39 cellular contexts compared by ENCODE assay signal in genomic region chr17:33941744-33942143, GRCh38.
"Had no signal": no experiment of that assay in that cellular context is flagged by ENCODE, and none has a peak within 500 bp of the region (broad histone marks: within the 10 kb centered on the region; RNA-seq: fewer than 3 reads in every experiment).

No MANE protein-coding gene starts in this region.

- H3K4me3 ChIP-seq: adrenal gland, cardiac muscle cell had no signal

- H3K36me3 ChIP-seq: adrenal gland, cardiac muscle cell had no signal

- H3K4me1 Mint-ChIP-seq: activated B cell treated with CpG ODN at 0.5 μM for 24 hours; activated CD4-positive, alpha-beta T cell treated with anti-CD3 and anti-CD28 coated beads, Interleukin-2, amount 10 ng/mL, durations not matched to agents 24 days and 14 days; activated T-helper 17 cell treated with anti-CD3 and anti-CD28 coated beads, Interleukin-2, amount 50 U/mL, for 72 hours; central memory CD8-positive, alpha-beta T cell had no signal

- H3K27me3 Mint-ChIP-seq: activated B cell treated with CpG ODN at 0.5 μM for 24 hours had no signal

- ATAC-seq: activated CD8-positive, alpha-beta T cell treated with anti-CD3 and anti-CD28 coated beads for 36 hours; activated naive CD4-positive, alpha-beta T cell treated with anti-CD3 and anti-CD28 coated beads, Interleukin-2, amount 50 U/mL, for 72 hours; activated T-cell treated with anti-CD3 and anti-CD28 coated beads, Interleukin-2, amount 50 U/mL, for 4 hours; activated T-cell treated with anti-CD3 and anti-CD28 coated beads, Interleukin-2, amount 50 U/mL, for 72 hours; activated T-helper 17 cell treated with anti-CD3 and anti-CD28 coated beads, Interleukin-2, amount 50 U/mL, for 72 hours had no signal

- H3K4me1 ChIP-seq: adrenal gland had no signal

- DNase-seq: activated B cell treated with CpG ODN at 0.5 μM for 24 hours; activated CD4-positive, alpha-beta memory T cell treated with anti-CD3 and anti-CD28 coated beads for 36 hours; activated CD4-positive, alpha-beta T cell treated with anti-CD3 and anti-CD28 coated beads for 4 hours; activated CD4-positive, alpha-beta T cell treated with anti-CD3 and anti-CD28 coated beads, Interleukin-2, amount 10 ng/mL, durations not matched to agents 24 days and 14 days; activated CD4-positive, alpha-beta T cell treated with anti-CD3 and anti-CD28 coated beads, Interleukin-2, amount 50 U/mL, for 1 hour; activated CD4-positive, alpha-beta T cell treated with anti-CD3 and anti-CD28 coated beads, Interleukin-2, amount 50 U/mL, for 4 hours; activated CD4-positive, CD25-positive, alpha-beta regulatory T cell treated with anti-CD3 and anti-CD28 coated beads, Interleukin-2, amount 50 U/mL, for 72 hours; activated CD8-positive, alpha-beta memory T cell treated with anti-CD3 and anti-CD28 coated beads, Interleukin-2, amount 50 U/mL, for 4 hours; activated CD8-positive, alpha-beta T cell treated with anti-CD3 and anti-CD28 coated beads for 36 hours; activated effector memory CD4-positive, alpha-beta T cell treated with anti-CD3 and anti-CD28 coated beads, Interleukin-2, amount 50 U/mL, for 16 hours; activated gamma-delta T cell treated with Interleukin-2 at 50 U/mL for 16 hours; activated naive CD4-positive, alpha-beta T cell; activated naive CD4-positive, alpha-beta T cell treated with anti-CD3 and anti-CD28 coated beads for 36 hours; activated naive CD4-positive, alpha-beta T cell treated with anti-CD3 and anti-CD28 coated beads, Interleukin-2, amount 50 U/mL, for 16 hours; activated naive CD8-positive, alpha-beta T cell treated with anti-CD3 and anti-CD28 coated beads for 36 hours; activated T-cell treated with anti-CD3 and anti-CD28 coated beads for 4 hours; activated T-cell treated with anti-CD3 and anti-CD28 coated beads, Interleukin-2, amount 50 U/mL, for 1 hour; activated T-cell treated with anti-CD3 and anti-CD28 coated beads, Interleukin-2, amount 50 U/mL, for 4 hours; activated T-cell treated with anti-CD3 and anti-CD28 coated beads, Interleukin-2, amount 50 U/mL, for 72 hours; adrenal gland; amniotic stem cell; aorta; caudate nucleus; cerebellar nuclear complex; T-helper 1 cell; T-helper 2 cell; T-helper 9 cell had no signal

- H3K27me3 ChIP-seq: adrenal gland had no signal

- H3K4me3 Mint-ChIP-seq: activated B cell treated with CpG ODN at 0.5 μM for 24 hours; activated CD4-positive, alpha-beta memory T cell treated with anti-CD3 and anti-CD28 coated beads for 36 hours; activated CD4-positive, alpha-beta T cell treated with anti-CD3 and anti-CD28 coated beads, Interleukin-2, amount 10 ng/mL, durations not matched to agents 24 days and 14 days; activated CD8-positive, alpha-beta T cell treated with anti-CD3 and anti-CD28 coated beads for 36 hours; activated naive CD4-positive, alpha-beta T cell treated with anti-CD3 and anti-CD28 coated beads for 36 hours; activated naive CD8-positive, alpha-beta T cell treated with anti-CD3 and anti-CD28 coated beads for 36 hours; activated T-cell treated with anti-CD3 and anti-CD28 coated beads, Interleukin-2, amount 50 U/mL, for 4 hours; activated T-cell treated with anti-CD3 and anti-CD28 coated beads, Interleukin-2, amount 50 U/mL, for 72 hours; activated T-helper 1 cell treated with anti-CD3 and anti-CD28 coated beads, Interleukin-12 subunit alpha, Interleukin-12 subunit beta, Interleukin-2, Interleukin-4 antibody, amounts not matched to agents 30 ng/mL and 10 ng/mL and 1 ng/mL, durations not matched to agents 14 hours and 24 hours and 36 hours; activated T-helper 17 cell treated with anti-CD3 and anti-CD28 coated beads, Interleukin-2, amount 50 U/mL, for 72 hours; brain; central memory CD8-positive, alpha-beta T cell; T-helper 1 cell treated with Interleukin-12 subunit alpha and Interleukin-12 subunit beta and Interleukin-4 antibody, amounts not matched to agents 30 μg/mL and 1 μg/mL, for 36 hours; T-helper 2 cell treated with Interferon-gamma antibody and Interleukin-4, amounts not matched to agents 5 μg/mL and 100 μg/mL, for 36 hours had no signal

- H3K9me3 ChIP-seq: adrenal gland had no signal

- FAIRE-seq: astrocyte, bronchial epithelial cell, TTC549 had no signal

- H3K9me3 Mint-ChIP-seq: activated B cell treated with CpG ODN at 0.5 μM for 24 hours; activated CD4-positive, alpha-beta memory T cell treated with anti-CD3 and anti-CD28 coated beads for 36 hours; activated CD4-positive, alpha-beta T cell treated with anti-CD3 and anti-CD28 coated beads, Interleukin-2, amount 10 ng/mL, durations not matched to agents 24 days and 14 days; activated CD8-positive, alpha-beta T cell treated with anti-CD3 and anti-CD28 coated beads for 36 hours; activated naive CD4-positive, alpha-beta T cell treated with anti-CD3 and anti-CD28 coated beads for 36 hours; activated naive CD4-positive, alpha-beta T cell treated with anti-CD3 and anti-CD28 coated beads, Interleukin-2, amount 50 U/mL, for 72 hours; activated naive CD8-positive, alpha-beta T cell treated with anti-CD3 and anti-CD28 coated beads for 36 hours; activated T-cell treated with anti-CD3 and anti-CD28 coated beads, Interleukin-2, amount 50 U/mL, for 4 hours; activated T-cell treated with anti-CD3 and anti-CD28 coated beads, Interleukin-2, amount 50 U/mL, for 72 hours; activated T-helper 1 cell treated with anti-CD3 and anti-CD28 coated beads, Interleukin-12 subunit alpha, Interleukin-12 subunit beta, Interleukin-2, Interleukin-4 antibody, amounts not matched to agents 30 ng/mL and 10 ng/mL and 1 ng/mL, durations not matched to agents 14 hours and 24 hours and 36 hours; activated T-helper 17 cell treated with anti-CD3 and anti-CD28 coated beads, Interleukin-2, amount 50 U/mL, for 72 hours; brain; central memory CD8-positive, alpha-beta T cell; T-helper 1 cell treated with Interleukin-12 subunit alpha and Interleukin-12 subunit beta and Interleukin-4 antibody, amounts not matched to agents 30 μg/mL and 1 μg/mL, for 36 hours; T-helper 2 cell treated with Interferon-gamma antibody and Interleukin-4, amounts not matched to agents 5 μg/mL and 100 μg/mL, for 36 hours had no signal

- H3K27ac ChIP-seq: adrenal gland, cardiac muscle cell, VCaP had no signal

- H3K36me3 Mint-ChIP-seq: activated CD4-positive, alpha-beta memory T cell treated with anti-CD3 and anti-CD28 coated beads for 36 hours; activated naive CD4-positive, alpha-beta T cell treated with anti-CD3 and anti-CD28 coated beads, Interleukin-2, amount 50 U/mL, for 72 hours; activated naive CD8-positive, alpha-beta T cell treated with anti-CD3 and anti-CD28 coated beads for 36 hours; brain had no signal

- H3K27ac Mint-ChIP-seq: activated B cell treated with CpG ODN at 0.5 μM for 24 hours; activated CD4-positive, alpha-beta memory T cell treated with anti-CD3 and anti-CD28 coated beads for 36 hours; activated CD4-positive, alpha-beta T cell treated with anti-CD3 and anti-CD28 coated beads, Interleukin-2, amount 10 ng/mL, durations not matched to agents 24 days and 14 days; activated CD8-positive, alpha-beta T cell treated with anti-CD3 and anti-CD28 coated beads for 36 hours; activated naive CD4-positive, alpha-beta T cell treated with anti-CD3 and anti-CD28 coated beads for 36 hours; activated naive CD4-positive, alpha-beta T cell treated with anti-CD3 and anti-CD28 coated beads, Interleukin-2, amount 50 U/mL, for 72 hours; activated naive CD8-positive, alpha-beta T cell treated with anti-CD3 and anti-CD28 coated beads for 36 hours; activated T-cell treated with anti-CD3 and anti-CD28 coated beads, Interleukin-2, amount 50 U/mL, for 72 hours; activated T-helper 1 cell treated with anti-CD3 and anti-CD28 coated beads, Interleukin-12 subunit alpha, Interleukin-12 subunit beta, Interleukin-2, Interleukin-4 antibody, amounts not matched to agents 30 ng/mL and 10 ng/mL and 1 ng/mL, durations not matched to agents 14 hours and 24 hours and 36 hours; activated T-helper 17 cell treated with anti-CD3 and anti-CD28 coated beads, Interleukin-2, amount 50 U/mL, for 72 hours; brain; T-helper 1 cell treated with Interleukin-12 subunit alpha and Interleukin-12 subunit beta and Interleukin-4 antibody, amounts not matched to agents 30 μg/mL and 1 μg/mL, for 36 hours; T-helper 2 cell treated with Interferon-gamma antibody and Interleukin-4, amounts not matched to agents 5 μg/mL and 100 μg/mL, for 36 hours had no signal
